ENCODE assay signal across 10 cellular contexts in the genomic region with DNA sequence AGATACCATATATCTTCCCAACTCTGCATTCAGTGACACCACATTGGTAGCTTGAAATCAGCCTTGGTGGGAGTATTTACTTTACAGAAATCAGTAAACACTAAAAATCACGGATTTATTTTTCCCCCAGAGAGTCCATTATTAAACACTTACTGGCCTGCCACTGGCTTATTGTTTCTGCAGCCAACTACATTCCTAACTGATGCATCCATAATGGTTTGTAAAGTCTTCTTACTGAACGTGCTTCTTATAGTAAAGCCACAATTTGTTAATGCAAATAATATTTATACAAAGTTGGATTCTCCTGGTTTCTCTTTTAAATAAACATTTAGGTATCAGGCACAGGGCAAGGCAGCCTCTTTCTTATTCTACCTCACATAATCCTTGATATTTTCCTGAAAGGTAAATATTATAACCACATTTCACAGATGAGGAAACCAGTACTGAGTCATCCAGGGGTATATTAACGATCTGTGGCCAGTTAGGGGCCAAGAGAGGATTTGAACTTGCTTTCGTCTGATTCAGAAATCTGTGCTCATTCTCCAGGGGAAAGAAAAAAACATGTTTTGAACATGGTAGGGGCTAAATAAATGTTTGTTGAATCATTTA.
"Had no signal": no experiment of that assay in that cellular context is flagged by ENCODE, and none has a peak within 500 bp of the region (broad histone marks: within the 10 kb centered on the region; RNA-seq: fewer than 3 reads in every experiment).

No MANE protein-coding gene starts in this region.

- H3K4me3 ChIP-seq: cardiac muscle cell, sigmoid colon, upper lobe of left lung had no signal

- DNase-seq: activated CD4-positive, alpha-beta T cell treated with anti-CD3 and anti-CD28 coated beads, Interleukin-2, amount 50 U/mL, for 4 hours; activated effector memory CD4-positive, alpha-beta T cell treated with Interleukin-2 at 50 U/mL for 16 hours; activated T-cell treated with anti-CD3 and anti-CD28 coated beads, Interleukin-2, amount 50 U/mL, for 1 hour; amygdala; left ventricle myocardium superior; sigmoid colon; stimulated activated CD4-positive, alpha-beta T cell treated with anti-CD3 and anti-CD28 coated beads, Interleukin-4, amount 100 ng/mL, for 24 hours; T-helper 2 cell; upper lobe of left lung had no signal

- H3K27me3 ChIP-seq: cardiac muscle cell, sigmoid colon, upper lobe of left lung had no signal

- H3K4me1 ChIP-seq: sigmoid colon, upper lobe of left lung had no signal

- H3K36me3 ChIP-seq: cardiac muscle cell, upper lobe of left lung had no signal

- H3K27ac ChIP-seq: cardiac muscle cell, sigmoid colon, upper lobe of left lung had no signal

- H3K9me3 ChIP-seq: upper lobe of left lung had no signal
